In the genomic region with DNA sequence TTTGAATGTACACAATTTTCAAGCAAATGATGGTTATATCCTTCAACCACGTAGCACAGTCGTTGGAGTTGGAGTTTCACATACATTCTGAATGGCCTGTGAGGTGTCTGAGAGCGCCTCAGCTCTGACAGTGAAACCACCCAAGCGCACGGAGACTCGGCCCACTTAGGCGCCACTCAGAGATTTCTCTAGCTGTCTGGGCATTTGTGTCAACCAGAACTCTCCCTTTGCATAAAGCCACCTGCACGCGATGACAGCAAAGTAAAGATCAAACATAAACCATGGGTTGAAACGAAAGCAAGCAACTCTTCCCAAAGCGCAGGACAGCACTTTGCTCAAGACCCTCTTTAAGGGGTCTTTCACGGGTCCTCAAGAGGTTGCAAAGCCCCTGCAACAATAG, we compare ENCODE assay signal across 9 cellular contexts.
DNase-seq lines count a peak whose midpoint lies in the region; ATAC-seq lines count a peak whose summit lies in the region.
"Had no signal": no experiment of that assay in that cellular context is flagged by ENCODE, and none has a peak within 500 bp of the region (broad histone marks: within the 10 kb centered on the region; RNA-seq: fewer than 3 reads in every experiment).

No MANE protein-coding gene starts in this region.

- no peaks in the 10 kb centered on the region for H3K9me3 Mint-ChIP-seq in activated naive CD8-positive, alpha-beta T cell (ENCODE audit: low read depth)
- H3K9me3 Mint-ChIP-seq in memory B cell, result no peaks in the 10 kb centered on the region

- H3K36me3 Mint-ChIP-seq in activated naive CD8-positive, alpha-beta T cell, result no peaks in the 10 kb centered on the region
- H3K36me3 Mint-ChIP-seq in memory B cell, result no peaks in the 10 kb centered on the region

- ATAC-seq in memory B cell (ENCODE audit: low read depth) (peak; percentile 44), HG03280 (IDR thresholded peaks at IDR 0.05; ENCODE audit: unreplicated experiment) (no peak)
- ATAC-seq: sciatic nerve had no signal

- peaks cover 18% of the 10 kb centered on the region for H3K4me1 Mint-ChIP-seq in activated naive CD8-positive, alpha-beta T cell (ENCODE audit: low read depth)
- peaks cover 24% of the 10 kb centered on the region for H3K4me1 Mint-ChIP-seq in memory B cell

- H3K27ac Mint-ChIP-seq in activated naive CD8-positive, alpha-beta T cell, result no peak overlapping the region
- no peak overlapping the region for H3K27ac Mint-ChIP-seq in memory B cell

- DNase-seq in stimulated activated CD4-positive, alpha-beta T cell treated with anti-CD3 and anti-CD28 coated beads, Interleukin-1b, Interleukin-23, amount 100 ng/mL, for 48 hours, result peak; percentile 23
- no peak for DNase-seq in stimulated activated CD4-positive, alpha-beta T cell treated with anti-CD3 and anti-CD28 coated beads, Interleukin-4, amount 100 ng/mL, for 1 hour
- DNase-seq in memory B cell (ENCODE audit: low spot score in 2 of 2) (no peak), SW480 (ENCODE audit: low spot score) (no peak), NCI-H1694 treated with DMSO at 0.1 percent for 48 hours (lab: John Stamatoyannopoulos, UW) (no peak)
- DNase-seq in stimulated activated naive CD4-positive, alpha-beta T cell (lab: John Stamatoyannopoulos, UW), result no peak

- peak overlapping the region; percentile 72 for H3K4me3 Mint-ChIP-seq in activated naive CD8-positive, alpha-beta T cell
- H3K4me3 Mint-ChIP-seq in memory B cell, result peak overlapping the region; percentile 65

- H3K27me3 Mint-ChIP-seq in activated naive CD8-positive, alpha-beta T cell, result peaks cover 32% of the 10 kb centered on the region
- peaks cover 26% of the 10 kb centered on the region for H3K27me3 Mint-ChIP-seq in memory B cell
